Comparison of ENCODE assay signal across 21 cellular contexts in the genomic region with DNA sequence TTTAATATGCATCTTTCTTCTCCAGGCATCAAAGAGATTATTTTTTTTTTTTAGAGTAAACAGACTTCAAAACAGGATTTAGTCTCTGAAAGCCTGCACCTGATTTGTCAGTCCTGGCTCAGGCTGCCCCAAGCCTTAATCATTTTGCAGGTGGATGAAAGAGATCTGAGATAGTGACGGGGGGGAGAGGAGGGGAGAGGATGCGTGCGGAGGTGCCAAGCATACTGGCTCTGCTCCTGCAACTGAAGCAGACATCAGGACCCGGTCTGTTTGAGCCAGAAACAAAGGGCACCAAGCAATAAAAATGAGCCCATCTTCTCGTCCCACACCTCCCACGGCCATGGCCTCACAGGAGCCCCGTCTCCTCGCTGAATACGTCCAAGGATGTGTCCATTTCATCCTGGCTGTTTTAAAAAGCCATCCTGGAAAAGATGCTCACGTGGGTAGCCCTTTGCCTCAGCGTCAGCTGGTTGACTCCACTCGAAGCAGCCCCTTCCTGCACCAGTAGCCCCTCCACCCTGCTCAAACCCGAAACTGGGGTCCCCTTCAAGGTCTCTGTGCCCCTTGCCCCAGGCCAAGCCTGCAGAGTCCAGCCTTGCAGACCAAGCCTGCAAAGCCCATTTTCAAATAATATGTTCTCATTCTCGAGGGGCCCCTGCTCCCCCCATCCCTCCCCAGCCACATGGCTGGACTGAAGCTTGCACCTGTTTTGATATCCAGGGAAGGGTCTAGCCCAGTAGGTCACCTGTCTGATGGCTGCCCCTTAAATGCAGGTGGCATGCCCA.
A peak's percentile ranks its signal among the peaks of the same experiment; 100 is the strongest.
DNase-seq lines count a peak whose midpoint lies in the region; ATAC-seq and TF ChIP-seq lines count a peak whose summit lies in the region.
"Had no signal": no experiment of that assay in that cellular context is flagged by ENCODE, and none has a peak within 500 bp of the region (broad histone marks: within the 10 kb centered on the region; RNA-seq: fewer than 3 reads in every experiment).

No MANE protein-coding gene starts in this region.

- 42% methylated on average over 14 of the region's 14 CpGs for WGBS in SK-N-SH (ENCODE audit: low lambda C conversion rate)
- WGBS in neuronal stem cell (ENCODE audit: extremely low coverage in 2 of 2, insufficient read length in 2 of 2, insufficient replicate concordance in 1 of 2), 2 donors, result no CpG with 5 or more reads among the region's 14 CpGs

- CTCF ChIA-PET in SK-N-SH (lab: Yijun Ruan, JAX), result interaction anchor here (0.9 to 1.5 kb wide), 5 partner anchors 84 to 331 kb away, joined by 3 to 7 read pairs (median 4); a partner anchor contains a TSS

- peak overlapping the region; percentile 4 for H2BK15ac ChIP-seq in neuronal stem cell (ENCODE audit: low read length)

- ATAC-seq in SK-N-SH treated with all-trans-retinoic acid at 6 μM for 48 hours, result no peak
- ATAC-seq in central memory CD8-positive, alpha-beta T cell (replicated peaks; ENCODE audit: extremely low read depth, poor library complexity, severe bottlenecking), result no peak
- ATAC-seq in HG02759 (IDR thresholded peaks at IDR 0.05; ENCODE audit: unreplicated experiment), result no peak
- ATAC-seq: WTC11 had no signal

- H4K91ac ChIP-seq in neuronal stem cell (ENCODE audit: low read depth, low read length, poor library complexity), result no peak overlapping the region

- H3K9me3 ChIP-seq in SK-N-SH (no peaks in the 10 kb centered on the region), neuronal stem cell (replicated peaks in 1 of 2; ENCODE audit: control insufficient read depth in 2 of 2, insufficient read depth in 1 of 2, low read depth in 1 of 2, low read length in 2 of 2) (peaks cover 0 to 4% of the 10 kb centered on the region in 2 donors)
- H3K9me3 ChIP-seq: adrenal gland had no signal

- H3K4me3 ChIP-seq in SK-N-SH (ENCODE audit: low read depth in 2 of 2, low read length in 1 of 2) (no peak overlapping the region), neuronal stem cell (ENCODE audit: low read length in 2 of 2) (no peak overlapping the region)
- H3K4me3 ChIP-seq: adrenal gland, BLaER1, breast epithelium had no signal

- POLR2A ChIA-PET in SK-N-SH (lab: Yijun Ruan, JAX), result interaction anchor here (1.0 to 2.2 kb wide), 7 partner anchors 7 to 139 kb away, joined by 3 to 22 read pairs (median 6); a partner anchor contains a TSS

- TF ChIP-seq RAD21 in SK-N-SH (IDR thresholded peaks at IDR 0.05; ENCODE audit: low read length), result peak; percentile 35

- no peaks in the 10 kb centered on the region for H3K79me2 ChIP-seq in SK-N-SH (ENCODE audit: insufficient read depth)

- DNase-seq in SK-N-SH (peak; percentile 84), G401 (ENCODE audit: low spot score) (peak; percentile 50), neuronal stem cell (ENCODE audit: low spot score) (no peak), endothelial cell (ENCODE audit: low spot score) (no peak), glutamatergic neuron (no peak)
- DNase-seq in central memory CD8-positive, alpha-beta T cell (ENCODE audit: low spot score in 2 of 2), result no peak
- DNase-seq: activated CD4-positive, alpha-beta T cell treated with anti-CD3 and anti-CD28 coated beads, Interleukin-2, amount 50 U/mL, for 4 hours; adrenal gland; Calu3; EL; Kasumi-1; NCI-H2029; RPMI8226; stimulated activated CD4-positive, alpha-beta T cell treated with anti-CD3 and anti-CD28 coated beads, Interleukin-4, amount 100 ng/mL, for 4 hours; T1000 had no signal

- no peak overlapping the region for H2BK12ac ChIP-seq in neuronal stem cell (ENCODE audit: low read length)

- no peak overlapping the region for H2BK5ac ChIP-seq in neuronal stem cell (ENCODE audit: low read length)

- no peak overlapping the region for H2BK120ac ChIP-seq in neuronal stem cell (ENCODE audit: low read depth, low read length)

- peaks cover 59% of the 10 kb centered on the region for H3K4me1 Mint-ChIP-seq in central memory CD8-positive, alpha-beta T cell
- H3K4me1 Mint-ChIP-seq in endothelial cell (ENCODE audit: unreplicated experiment), result no peaks in the 10 kb centered on the region
- peaks cover 12% of the 10 kb centered on the region for H3K4me1 Mint-ChIP-seq in glutamatergic neuron (ENCODE audit: low read depth, unreplicated experiment)

- H3K36me3 ChIP-seq in SK-N-SH (replicated peaks in 1 of 2; ENCODE audit: control insufficient read depth in 1 of 2, insufficient read depth in 2 of 2, low read length in 1 of 2) (no peaks in the 10 kb centered on the region), neuronal stem cell (replicated peaks in 1 of 2; ENCODE audit: control insufficient read depth in 2 of 2, insufficient read depth in 2 of 2, low read length in 2 of 2) (peaks cover 0 to 2% of the 10 kb centered on the region in 2 donors)
- H3K36me3 ChIP-seq: adrenal gland, BLaER1, breast epithelium had no signal

- peak overlapping the region; percentile 76 for H2AK5ac ChIP-seq in neuronal stem cell (ENCODE audit: low read depth, low read length)

- H3K4me1 ChIP-seq in SK-N-SH (ENCODE audit: control insufficient read depth in 1 of 2, insufficient read depth in 2 of 2, low read depth in 1 of 2, low read length in 1 of 2), result peaks cover 0 to 51% of the 10 kb centered on the region in 2 experiments; a peak in 2 of 4 replicates
- peaks cover 0 to 7% of the 10 kb centered on the region in 2 donors for H3K4me1 ChIP-seq in neuronal stem cell (ENCODE audit: control insufficient read depth in 2 of 2, insufficient read depth in 1 of 2, low read depth in 1 of 2, low read length in 2 of 2)
- H3K4me1 ChIP-seq: adrenal gland, breast epithelium had no signal

- H3K4me3 Mint-ChIP-seq in central memory CD8-positive, alpha-beta T cell, result no peak overlapping the region
- no peak overlapping the region for H3K4me3 Mint-ChIP-seq in endothelial cell (ENCODE audit: unreplicated experiment)
- H3K4me3 Mint-ChIP-seq in glutamatergic neuron (ENCODE audit: unreplicated experiment), result no peak overlapping the region
- H3K4me3 Mint-ChIP-seq: type B pancreatic cell, WTC11 had no signal

- H2AFZ ChIP-seq in SK-N-SH (ENCODE audit: low read depth) (no peak overlapping the region), neuronal stem cell (ENCODE audit: low read length) (no peak overlapping the region)

- no peaks in the 10 kb centered on the region for H3K79me1 ChIP-seq in neuronal stem cell (ENCODE audit: low read depth, low read length)

- H3K27me3 Mint-ChIP-seq in central memory CD8-positive, alpha-beta T cell, result no peaks in the 10 kb centered on the region
- H3K27me3 Mint-ChIP-seq in endothelial cell (ENCODE audit: unreplicated experiment) (peaks cover 8% of the 10 kb centered on the region), glutamatergic neuron (ENCODE audit: unreplicated experiment) (peaks cover 6% of the 10 kb centered on the region)

- H3K27ac Mint-ChIP-seq in central memory CD8-positive, alpha-beta T cell (ENCODE audit: low read depth), result peak overlapping the region; percentile 63
- H3K27ac Mint-ChIP-seq in endothelial cell (ENCODE audit: unreplicated experiment) (no peak overlapping the region), glutamatergic neuron (ENCODE audit: unreplicated experiment) (no peak overlapping the region)
- H3K27ac Mint-ChIP-seq: type B pancreatic cell had no signal

- peaks cover 7% of the 10 kb centered on the region for H3K9me3 Mint-ChIP-seq in central memory CD8-positive, alpha-beta T cell
- H3K9me3 Mint-ChIP-seq in endothelial cell (ENCODE audit: unreplicated experiment) (no peaks in the 10 kb centered on the region), glutamatergic neuron (ENCODE audit: unreplicated experiment) (peaks cover 13% of the 10 kb centered on the region)

- no peak overlapping the region for H3K14ac ChIP-seq in neuronal stem cell (ENCODE audit: low read length)

- H3K23ac ChIP-seq in neuronal stem cell (ENCODE audit: low read depth, low read length, poor library complexity), result no peak overlapping the region

- H3K4me2 ChIP-seq in SK-N-SH, result no peak overlapping the region
- H3K4me2 ChIP-seq in neuronal stem cell (ENCODE audit: insufficient read depth, low read length, poor library complexity, severe bottlenecking), result no peak overlapping the region
- H3K4me2 ChIP-seq: BLaER1 had no signal

- H3K27me3 ChIP-seq in SK-N-SH (ENCODE audit: insufficient read depth), result 0 out of 2 replicates have a peak, but pooled peaks cover 12% of the 10 kb centered on the region
- peaks cover 0 to 19% (median 0%) of the 10 kb centered on the region in 3 experiments for H3K27me3 ChIP-seq in neuronal stem cell (ENCODE audit: control insufficient read depth in 3 of 3, insufficient read depth in 3 of 3, low read depth in 1 of 3, low read length in 3 of 3)
- H3K27me3 ChIP-seq: adrenal gland, breast epithelium had no signal

- no peak overlapping the region for H3K9ac ChIP-seq in SK-N-SH
- H3K9ac ChIP-seq in neuronal stem cell (ENCODE audit: low read depth, low read length, poor library complexity), result peak overlapping the region; percentile 18
- H3K9ac ChIP-seq: BLaER1 had no signal

- H4K20me1 ChIP-seq in SK-N-SH (ENCODE audit: insufficient read depth), result no peaks in the 10 kb centered on the region

- peaks cover 2% of the 10 kb centered on the region for H3K36me3 Mint-ChIP-seq in central memory CD8-positive, alpha-beta T cell (ENCODE audit: insufficient read depth)
- peaks cover 8% of the 10 kb centered on the region for H3K36me3 Mint-ChIP-seq in endothelial cell (ENCODE audit: low read depth, unreplicated experiment)
- peaks cover 13% of the 10 kb centered on the region for H3K36me3 Mint-ChIP-seq in glutamatergic neuron (ENCODE audit: unreplicated experiment)
- H3K36me3 Mint-ChIP-seq: type B pancreatic cell had no signal

- peak in 1 of 2 experiments; percentile 49; a peak in 1 of 4 replicates for TF ChIP-seq EP300 in SK-N-SH (IDR thresholded peaks at IDR 0.05; ENCODE audit: borderline replicate concordance in 1 of 2, low read depth in 1 of 2, low read length in 1 of 2)

- in situ Hi-C loops in G401 (cut with HindIII; ENCODE audit: low sequenced_read_pairs), result no loop called here

- no peak for TF ChIP-seq CTCF in SK-N-SH (IDR thresholded peaks at IDR 0.05)
- no peak for TF ChIP-seq CTCF in endothelial cell (IDR thresholded peaks at IDR 0.05; ENCODE audit: unreplicated experiment)
- TF ChIP-seq CTCF in glutamatergic neuron (IDR thresholded peaks at IDR 0.05; ENCODE audit: partially characterized antibody, unreplicated experiment), result no peak

- H4K8ac ChIP-seq in neuronal stem cell (ENCODE audit: low read depth, low read length), result no peak overlapping the region

- no peaks in the 10 kb centered on the region for H3F3A ChIP-seq in SK-N-SH (replicated peaks; ENCODE audit: insufficient read depth)

- H3K27ac ChIP-seq in SK-N-SH (ENCODE audit: low read depth in 2 of 2, low read length in 1 of 2), result peak overlapping the region in 1 of 2 experiments; percentile 97; a peak in 2 of 4 replicates
- H3K27ac ChIP-seq in neuronal stem cell (replicated peaks; ENCODE audit: low read length), result no peak overlapping the region
- H3K27ac ChIP-seq: adrenal gland, BLaER1, breast epithelium had no signal

- no peaks in the 10 kb centered on the region for H3K9me2 ChIP-seq in SK-N-SH

- no peak overlapping the region for H3K4ac ChIP-seq in neuronal stem cell (ENCODE audit: low read length)

- H3K18ac ChIP-seq in neuronal stem cell (ENCODE audit: low read length), result peak overlapping the region; percentile 62

TF ChIP-seq in SK-N-SH, 30 proteins besides CTCF, POLR2A, EP300 and RAD21 (continues in another document):
- TF ChIP-seq RCOR1 (IDR thresholded peaks at IDR 0.05; ENCODE audit: low read length), result peak; percentile 63; the same call in 1 of the 2 replicates

Comparison
In these comparisons a context has a peak if more than half of its experiments do, and no peak if none do; other contexts are left out.
1. DNase-seq: peak in SK-N-SH (single experiment) and G401 (single experiment); none in central memory CD8-positive, alpha-beta T cell (0 of 2), neuronal stem cell (single experiment), endothelial cell (single experiment) and glutamatergic neuron (single experiment).